Comparison of ENCODE assay signal across 14 cellular contexts in genomic region chr5:78597858-78598415, GRCh38. TPM values are rescaled to one million over a fixed set of nuclear protein-coding genes. Genes with fewer than 3 reads are reported as not detected.
A peak's percentile ranks its signal among the peaks of the same experiment; 100 is the strongest.
DNase-seq lines count a peak whose midpoint lies in the region; ATAC-seq and TF ChIP-seq lines count a peak whose summit lies in the region.
"Had no signal": no experiment of that assay in that cellular context is flagged by ENCODE, and none has a peak within 500 bp of the region (broad histone marks: within the 10 kb centered on the region; RNA-seq: fewer than 3 reads in every experiment).

No MANE protein-coding gene starts in this region.

- 95 to 100% methylated on average over 1 of the region's 1 CpG for WGBS in transverse colon (ENCODE audit: low coverage in 1 of 2), 2 donors

- H3K4me3 ChIP-seq in HEK293 (ENCODE audit: low read depth, low read length) (no peak overlapping the region), astrocyte of the spinal cord (ENCODE audit: low read depth, low read length) (no peak overlapping the region), transverse colon (no peak overlapping the region)
- H3K4me3 ChIP-seq: esophagus muscularis mucosa had no signal

- H3K27me3 ChIP-seq in transverse colon, result no peaks in the 10 kb centered on the region
- H3K27me3 ChIP-seq: esophagus muscularis mucosa had no signal

- H3K27ac ChIP-seq in HEK293 (ENCODE audit: extremely low read depth, low read depth, low read length) (no peak overlapping the region), transverse colon (peak overlapping the region in 3 of 4 donors; percentile 11 to 80 (median 27))

- CTCF ChIA-PET in HEK293 (lab: Yijun Ruan, JAX), result no interaction called here

- H3K36me3 ChIP-seq in HEK293 (ENCODE audit: control insufficient read depth in 2 of 2, insufficient read depth in 1 of 2, low read length in 2 of 2) (no peaks in the 10 kb centered on the region), transverse colon (no peaks in the 10 kb centered on the region)
- H3K36me3 ChIP-seq: esophagus muscularis mucosa had no signal

- H3K4me1 ChIP-seq in HEK293 (ENCODE audit: control insufficient read depth, insufficient read depth, low read length), result peaks cover 24% of the 10 kb centered on the region
- peaks cover 20 to 72% (median 49%) of the 10 kb centered on the region in 4 donors for H3K4me1 ChIP-seq in transverse colon

- intact Hi-C loops in transverse colon (cut with DNase I; ENCODE audit: low total_unique reads), result no loop called here

- no peak for TF ChIP-seq POLR2A in transverse colon (IDR thresholded peaks at IDR 0.05)

- in situ Hi-C loops in astrocyte of the spinal cord (cut with HindIII; ENCODE audit: low sequenced_read_pairs) (no loop called here), transverse colon (cut with MboI; ENCODE audit: low pct_ligation_motif_present in 1 of 4, low pct_unique_long_range_greater_than_20kb in 1 of 4, low sequenced_read_pairs in 3 of 4) (no loop called here)

- POLR2A ChIA-PET in HEK293 (lab: Yijun Ruan, JAX), result no interaction called here

- ATAC-seq in HG02852 (IDR thresholded peaks at IDR 0.05; ENCODE audit: unreplicated experiment), result no peak
- ATAC-seq: T-helper 17 cell had no signal

- TF ChIP-seq EP300 in transverse colon (IDR thresholded peaks at IDR 0.05; ENCODE audit: low read depth), result no peak

- DNase-seq in astrocyte of the spinal cord (ENCODE audit: low read depth, low spot score), result peak; percentile 81
- peak; percentile 56 for DNase-seq in glomerular visceral epithelial cell (ENCODE audit: extremely low spot score)
- no peak for DNase-seq in transverse colon
- DNase-seq in pons (ENCODE audit: low spot score), result no peak
- DNase-seq in activated CD4-positive, CD25-positive, alpha-beta regulatory T cell (lab: John Stamatoyannopoulos, UW), result no peak
- DNase-seq: activated CD4-positive, alpha-beta memory T cell treated with anti-CD3 and anti-CD28 coated beads, Interleukin-2, amount 10 ng/mL, durations not matched to agents 7 days and 5 days; COR-L47; NCI-H2171 treated with DMSO at 0.1 percent for 48 hours; small intestine; substantia nigra; T-helper 17 cell had no signal

- H3K9me3 ChIP-seq in HEK293 (ENCODE audit: control insufficient read depth, insufficient read depth, low read depth, low read length), result no peaks in the 10 kb centered on the region
- H3K9me3 ChIP-seq in transverse colon, result no peaks in the 10 kb centered on the region
- H3K9me3 ChIP-seq: esophagus muscularis mucosa had no signal

- TF ChIP-seq CTCF in HEK293 (tag by site-specific recombination; IDR thresholded peaks at IDR 0.05) (no peak), astrocyte of the spinal cord (IDR thresholded peaks at IDR 0.05; ENCODE audit: low read depth, low read length) (no peak), transverse colon (IDR thresholded peaks at IDR 0.05) (no peak)

TF ChIP-seq in HEK293, 187 proteins besides CTCF, POLR2A, EP300 and RAD21:
- TF ChIP-seq BCL6B (tag by site-specific recombination; IDR thresholded peaks at IDR 0.05) (no peak), ATF2 (tag by site-specific recombination; IDR thresholded peaks at IDR 0.05; ENCODE audit: low read depth) (peak; percentile 92), ZBTB20 (tag by site-specific recombination; IDR thresholded peaks at IDR 0.05) (peak; percentile 33; the same call in 1 of the 2 replicates), ZBTB44 (tag by site-specific recombination; IDR thresholded peaks at IDR 0.05) (no peak), KLF1 (tag by site-specific recombination; IDR thresholded peaks at IDR 0.05) (no peak), PRDM6 (tag by site-specific recombination; IDR thresholded peaks at IDR 0.05) (peak; percentile 45)

RNA-seq across cellular contexts. Expression of gene LHFPL2, which starts 50.6 kb away (rescaled TPM):
- 10 to 100 TPM; 34.4 to 79.6 (median 51.5) TPM for total RNA-seq in transverse colon

Comparison
In these comparisons a context has a peak if more than half of its experiments do, and no peak if none do; other contexts are left out.
1. DNase-seq: peak in astrocyte of the spinal cord (single experiment) and glomerular visceral epithelial cell (single experiment); none in transverse colon (single experiment), pons (single experiment) and activated CD4-positive, CD25-positive, alpha-beta regulatory T cell (0 of 4).